In the genomic region with DNA sequence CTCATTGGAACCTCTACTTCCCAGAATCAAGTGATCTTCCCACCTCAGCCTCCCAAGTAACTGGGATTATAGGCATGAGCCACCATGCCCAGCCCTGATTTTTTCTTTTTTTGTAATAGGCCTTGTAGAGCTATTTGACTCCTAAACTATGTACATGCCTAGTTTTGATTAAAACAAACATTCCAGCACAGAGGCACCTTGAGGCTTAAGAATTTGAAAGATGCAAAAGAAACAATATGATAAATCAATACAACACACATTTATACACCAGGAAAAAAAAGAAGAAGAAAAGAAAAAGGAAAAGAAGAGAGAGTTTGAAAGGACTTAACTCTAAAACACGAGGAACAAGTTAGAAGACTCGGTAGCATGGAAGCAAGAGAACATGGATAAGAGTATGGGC, we compare ENCODE assay signal across 40 cellular contexts. TPM values are rescaled to one million over a fixed set of nuclear protein-coding genes. Genes with fewer than 3 reads are reported as not detected.
"Had no signal": no experiment of that assay in that cellular context is flagged by ENCODE, and none has a peak within 500 bp of the region (broad histone marks: within the 10 kb centered on the region; RNA-seq: fewer than 3 reads in every experiment).

No MANE protein-coding gene starts in this region.

- ATAC-seq: activated CD4-positive, CD25-positive, alpha-beta regulatory T cell treated with anti-CD3 and anti-CD28 coated beads, Interleukin-2, amount 50 U/mL, for 24 hours; activated CD8-positive, alpha-beta memory T cell treated with anti-CD3 and anti-CD28 coated beads, Interleukin-2, amount 10 ng/mL, durations not matched to agents 7 days and 5 days; activated CD8-positive, alpha-beta T cell treated with anti-CD3 and anti-CD28 coated beads, Interleukin-2, amount 10 ng/mL, durations not matched to agents 7 days and 5 days; activated naive CD8-positive, alpha-beta T cell treated with anti-CD3 and anti-CD28 coated beads, Interleukin-2, amount 50 U/mL, for 24 hours; foreskin keratinocyte; gastrocnemius medialis; heart left ventricle; T-helper 17 cell had no signal

- H3K4me1 Mint-ChIP-seq: activated B cell treated with CpG ODN at 0.5 μM for 24 hours; activated CD8-positive, alpha-beta memory T cell treated with anti-CD3 and anti-CD28 coated beads, Interleukin-2, amount 10 ng/mL, durations not matched to agents 7 days and 5 days; activated naive CD4-positive, alpha-beta T cell treated with anti-CD3 and anti-CD28 coated beads, Interleukin-2, amount 50 U/mL, for 24 hours; activated naive CD8-positive, alpha-beta T cell treated with anti-CD3 and anti-CD28 coated beads for 36 hours; activated naive CD8-positive, alpha-beta T cell treated with anti-CD3 and anti-CD28 coated beads, Interleukin-2, amount 50 U/mL, for 24 hours; brain; central memory CD8-positive, alpha-beta T cell; endodermal cell had no signal

- DNase-seq: activated B cell treated with CpG ODN at 0.5 μM for 24 hours; activated CD4-positive, alpha-beta T cell treated with anti-CD3 and anti-CD28 coated beads for 48 hours; activated CD4-positive, alpha-beta T cell treated with anti-CD3 and anti-CD28 coated beads, Interleukin-2, amount 50 U/mL, for 1 hour; activated CD4-positive, alpha-beta T cell treated with anti-CD3 and anti-CD28 coated beads, Interleukin-2, amount 50 U/mL, for 48 hours; activated CD8-positive, alpha-beta memory T cell treated with anti-CD3 and anti-CD28 coated beads, Interleukin-2, amount 10 ng/mL, durations not matched to agents 7 days and 5 days; activated CD8-positive, alpha-beta memory T cell treated with anti-CD3 and anti-CD28 coated beads, Interleukin-2, amount 50 U/mL, for 4 hours; activated CD8-positive, alpha-beta T cell treated with anti-CD3 and anti-CD28 coated beads, Interleukin-2, amount 10 ng/mL, durations not matched to agents 7 days and 5 days; activated effector memory CD4-positive, alpha-beta T cell treated with anti-CD3 and anti-CD28 coated beads, Interleukin-2, amount 50 U/mL, for 16 hours; activated naive CD4-positive, alpha-beta T cell treated with anti-CD3 and anti-CD28 coated beads for 36 hours; activated naive CD8-positive, alpha-beta T cell treated with anti-CD3 and anti-CD28 coated beads for 36 hours; activated naive CD8-positive, alpha-beta T cell treated with anti-CD3 and anti-CD28 coated beads, Interleukin-2, amount 50 U/mL, for 24 hours; activated T-cell treated with anti-CD3 and anti-CD28 coated beads, Interleukin-2, amount 50 U/mL, for 1 hour; activated T-cell treated with anti-CD3 and anti-CD28 coated beads, Interleukin-2, amount 50 U/mL, for 48 hours; adrenal gland; amygdala; aorta; dorsolateral prefrontal cortex; effector memory CD4-positive, alpha-beta T cell; endodermal cell; erythroblast; foreskin keratinocyte; gastrocnemius medialis; glutamatergic neuron; heart left ventricle; T-helper 1 cell; T-helper 17 cell; T1000; WERI-Rb-1 had no signal

- H3K4me3 ChIP-seq: adrenal gland, breast epithelium, cardiac muscle cell, coronary artery, dorsolateral prefrontal cortex, esophagus muscularis mucosa, gastrocnemius medialis, heart left ventricle had no signal

- H3K27ac Mint-ChIP-seq: activated B cell treated with CpG ODN at 0.5 μM for 24 hours; activated CD8-positive, alpha-beta memory T cell treated with anti-CD3 and anti-CD28 coated beads, Interleukin-2, amount 10 ng/mL, durations not matched to agents 7 days and 5 days; activated CD8-positive, alpha-beta T cell treated with anti-CD3 and anti-CD28 coated beads, Interleukin-2, amount 10 ng/mL, durations not matched to agents 7 days and 5 days; activated naive CD4-positive, alpha-beta T cell treated with anti-CD3 and anti-CD28 coated beads for 36 hours; activated naive CD4-positive, alpha-beta T cell treated with anti-CD3 and anti-CD28 coated beads, Interleukin-2, amount 50 U/mL, for 24 hours; activated naive CD8-positive, alpha-beta T cell treated with anti-CD3 and anti-CD28 coated beads for 36 hours; activated naive CD8-positive, alpha-beta T cell treated with anti-CD3 and anti-CD28 coated beads, Interleukin-2, amount 50 U/mL, for 24 hours; activated T-helper 1 cell treated with anti-CD3 and anti-CD28 coated beads, Interleukin-12 subunit alpha, Interleukin-12 subunit beta, Interleukin-2, Interleukin-4 antibody, amounts not matched to agents 30 ng/mL and 10 ng/mL and 1 ng/mL, durations not matched to agents 14 hours and 24 hours and 36 hours; activated T-helper 2 cell treated with anti-CD3 and anti-CD28 coated beads, Interferon-gamma antibody, Interleukin-2, Interleukin-4, amounts not matched to agents 10 μg/mL and 5 μg/mL and 100 μg/mL, durations not matched to agents 14 hours and 24 hours and 36 hours; brain; dendritic cell treated with granulocyte-macrophage colony-stimulating factor and Interleukin-4, amounts not matched to agents 40 ng/mL and 50 ng/mL, for 4 days; endodermal cell; T-helper 17 cell; T-helper 2 cell treated with Interferon-gamma antibody and Interleukin-4, amounts not matched to agents 5 μg/mL and 100 μg/mL, for 36 hours had no signal

- H3K4me3 Mint-ChIP-seq: activated B cell treated with CpG ODN at 0.5 μM for 24 hours; activated CD8-positive, alpha-beta memory T cell treated with anti-CD3 and anti-CD28 coated beads, Interleukin-2, amount 10 ng/mL, durations not matched to agents 7 days and 5 days; activated CD8-positive, alpha-beta T cell treated with anti-CD3 and anti-CD28 coated beads, Interleukin-2, amount 10 ng/mL, durations not matched to agents 7 days and 5 days; activated naive CD4-positive, alpha-beta T cell treated with anti-CD3 and anti-CD28 coated beads for 36 hours; activated naive CD4-positive, alpha-beta T cell treated with anti-CD3 and anti-CD28 coated beads, Interleukin-2, amount 50 U/mL, for 24 hours; activated naive CD8-positive, alpha-beta T cell treated with anti-CD3 and anti-CD28 coated beads for 36 hours; activated naive CD8-positive, alpha-beta T cell treated with anti-CD3 and anti-CD28 coated beads, Interleukin-2, amount 50 U/mL, for 24 hours; activated T-helper 1 cell treated with anti-CD3 and anti-CD28 coated beads, Interleukin-12 subunit alpha, Interleukin-12 subunit beta, Interleukin-2, Interleukin-4 antibody, amounts not matched to agents 30 ng/mL and 10 ng/mL and 1 ng/mL, durations not matched to agents 14 hours and 24 hours and 36 hours; brain; central memory CD8-positive, alpha-beta T cell; dendritic cell treated with granulocyte-macrophage colony-stimulating factor and Interleukin-4, amounts not matched to agents 40 ng/mL and 50 ng/mL, for 4 days; endodermal cell; T-helper 17 cell; T-helper 2 cell treated with Interferon-gamma antibody and Interleukin-4, amounts not matched to agents 5 μg/mL and 100 μg/mL, for 36 hours had no signal

- H3K36me3 ChIP-seq: adrenal gland, breast epithelium, cardiac muscle cell, esophagus muscularis mucosa, gastrocnemius medialis, heart left ventricle, WERI-Rb-1 had no signal

- H3K9me3 Mint-ChIP-seq: activated B cell treated with CpG ODN at 0.5 μM for 24 hours; activated naive CD4-positive, alpha-beta T cell treated with anti-CD3 and anti-CD28 coated beads for 36 hours; activated naive CD4-positive, alpha-beta T cell treated with anti-CD3 and anti-CD28 coated beads, Interleukin-2, amount 50 U/mL, for 24 hours; activated naive CD8-positive, alpha-beta T cell treated with anti-CD3 and anti-CD28 coated beads for 36 hours; activated naive CD8-positive, alpha-beta T cell treated with anti-CD3 and anti-CD28 coated beads, Interleukin-2, amount 50 U/mL, for 24 hours; activated T-helper 1 cell treated with anti-CD3 and anti-CD28 coated beads, Interleukin-12 subunit alpha, Interleukin-12 subunit beta, Interleukin-2, Interleukin-4 antibody, amounts not matched to agents 30 ng/mL and 10 ng/mL and 1 ng/mL, durations not matched to agents 14 hours and 24 hours and 36 hours; activated T-helper 2 cell treated with anti-CD3 and anti-CD28 coated beads, Interferon-gamma antibody, Interleukin-2, Interleukin-4, amounts not matched to agents 10 μg/mL and 5 μg/mL and 100 μg/mL, durations not matched to agents 14 hours and 24 hours and 36 hours; brain; central memory CD8-positive, alpha-beta T cell; dendritic cell treated with granulocyte-macrophage colony-stimulating factor and Interleukin-4, amounts not matched to agents 40 ng/mL and 50 ng/mL, for 4 days; endodermal cell; T-helper 2 cell treated with Interferon-gamma antibody and Interleukin-4, amounts not matched to agents 5 μg/mL and 100 μg/mL, for 36 hours had no signal

- H3K9me3 ChIP-seq: adrenal gland, breast epithelium, esophagus muscularis mucosa, gastrocnemius medialis, heart left ventricle had no signal

- H3K36me3 Mint-ChIP-seq: activated CD8-positive, alpha-beta memory T cell treated with anti-CD3 and anti-CD28 coated beads, Interleukin-2, amount 10 ng/mL, durations not matched to agents 7 days and 5 days; activated naive CD4-positive, alpha-beta T cell treated with anti-CD3 and anti-CD28 coated beads, Interleukin-2, amount 50 U/mL, for 24 hours; activated naive CD8-positive, alpha-beta T cell treated with anti-CD3 and anti-CD28 coated beads for 36 hours; brain had no signal

- H3K4me1 ChIP-seq: breast epithelium, esophagus muscularis mucosa, gastrocnemius medialis, heart left ventricle had no signal

- H3K27ac ChIP-seq: adrenal gland, breast epithelium, cardiac muscle cell, coronary artery, dorsolateral prefrontal cortex, esophagus muscularis mucosa, foreskin keratinocyte, gastrocnemius medialis, heart left ventricle, WERI-Rb-1 had no signal

- H3K27me3 ChIP-seq: adrenal gland, cardiac muscle cell, dorsolateral prefrontal cortex, foreskin keratinocyte had no signal

RNA-seq across cellular contexts. Expression of a gene that starts 13.9 kb away (rescaled TPM):
- total RNA-seq: activated CD8-positive, alpha-beta T cell treated with anti-CD3 and anti-CD28 coated beads, Interleukin-2, amount 10 ng/mL, durations not matched to agents 7 days and 5 days; activated T-helper 1 cell treated with anti-CD3 and anti-CD28 coated beads, Interleukin-12 subunit alpha, Interleukin-12 subunit beta, Interleukin-2, Interleukin-4 antibody, amounts not matched to agents 30 ng/mL and 10 ng/mL and 1 ng/mL, durations not matched to agents 14 hours and 24 hours and 36 hours; T-helper 17 cell had no signal
